1 cellular context compared by ENCODE assay signal in the genomic region with DNA sequence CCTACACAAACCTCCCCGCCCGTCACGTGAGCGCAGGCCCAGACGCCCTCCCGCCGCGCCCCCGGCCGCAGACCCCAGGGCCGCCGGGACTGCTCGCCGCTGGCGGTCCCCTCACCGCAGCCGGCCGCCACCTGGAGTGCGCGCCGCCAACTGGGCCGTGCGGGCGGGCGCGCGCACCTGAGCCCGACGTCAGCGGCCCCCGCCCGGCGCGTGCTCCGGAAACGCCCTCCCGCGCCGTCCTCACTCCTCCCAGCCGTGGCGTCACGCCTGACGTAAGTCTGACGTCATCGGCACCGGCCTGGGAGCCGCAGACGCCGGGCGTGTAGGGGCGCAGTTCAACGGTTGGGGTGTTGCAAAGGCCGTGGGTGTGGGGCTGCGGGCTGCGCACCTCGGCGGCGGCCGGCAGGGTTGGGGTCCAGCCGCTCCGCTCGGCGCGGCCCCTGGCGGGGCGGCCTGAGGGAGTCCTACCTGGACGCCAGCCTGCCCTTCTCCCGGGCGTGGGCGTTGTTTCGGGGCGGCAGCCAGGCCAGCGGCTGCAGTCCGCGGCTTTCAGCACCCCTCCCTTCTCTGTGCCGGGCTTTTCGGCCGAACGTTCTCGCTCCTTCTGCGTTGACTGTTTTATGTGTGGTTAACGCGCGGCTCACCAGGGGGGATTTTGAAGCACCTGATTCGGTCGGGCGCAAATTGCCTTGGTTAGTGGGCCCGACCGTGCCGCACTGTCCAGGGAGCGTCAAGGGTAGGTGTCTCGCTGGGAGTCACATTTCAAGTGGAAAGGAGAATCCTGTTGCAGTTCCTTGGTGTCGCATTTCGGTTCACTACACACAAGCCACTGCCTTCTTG.
TF ChIP-seq lines count a peak whose summit lies in the region.

A gene (minus strand): TSS at position 155 of the 840 bp plus-strand sequence. CDS start 956 bp downstream, outside the sequence.

TF ChIP-seq in GM12878, 131 proteins besides CTCF, POLR2A, EP300 and RAD21 (continued from another document and continues in another):
- TF ChIP-seq, protein P1, sequence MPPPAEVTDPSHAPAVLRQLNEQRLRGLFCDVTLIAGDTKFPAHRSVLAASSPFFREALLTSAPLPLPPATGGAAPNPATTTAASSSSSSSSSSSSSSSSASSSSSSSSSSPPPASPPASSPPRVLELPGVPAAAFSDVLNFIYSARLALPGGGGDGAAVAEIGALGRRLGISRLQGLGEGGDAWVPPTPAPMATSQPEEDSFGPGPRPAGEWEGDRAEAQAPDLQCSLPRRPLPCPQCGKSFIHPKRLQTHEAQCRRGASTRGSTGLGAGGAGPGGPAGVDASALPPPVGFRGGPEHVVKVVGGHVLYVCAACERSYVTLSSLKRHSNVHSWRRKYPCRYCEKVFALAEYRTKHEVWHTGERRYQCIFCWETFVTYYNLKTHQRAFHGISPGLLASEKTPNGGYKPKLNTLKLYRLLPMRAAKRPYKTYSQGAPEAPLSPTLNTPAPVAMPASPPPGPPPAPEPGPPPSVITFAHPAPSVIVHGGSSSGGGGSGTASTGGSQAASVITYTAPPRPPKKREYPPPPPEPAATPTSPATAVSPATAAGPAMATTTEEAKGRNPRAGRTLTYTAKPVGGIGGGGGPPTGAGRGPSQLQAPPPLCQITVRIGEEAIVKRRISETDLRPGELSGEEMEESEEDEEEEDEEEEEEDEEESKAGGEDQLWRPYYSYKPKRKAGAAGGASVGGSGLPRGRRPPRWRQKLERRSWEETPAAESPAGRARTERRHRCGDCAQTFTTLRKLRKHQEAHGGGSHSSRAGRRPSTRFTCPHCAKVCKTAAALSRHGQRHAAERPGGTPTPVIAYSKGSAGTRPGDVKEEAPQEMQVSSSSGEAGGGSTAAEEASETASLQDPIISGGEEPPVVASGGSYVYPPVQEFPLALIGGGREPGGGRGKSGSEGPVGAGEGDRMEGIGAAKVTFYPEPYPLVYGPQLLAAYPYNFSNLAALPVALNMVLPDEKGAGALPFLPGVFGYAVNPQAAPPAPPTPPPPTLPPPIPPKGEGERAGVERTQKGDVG (CRISPR knock-in tag; IDR thresholded peaks at IDR 0.05): peak; percentile 69; the same call in 1 of the 2 replicates
- TF ChIP-seq, protein P2, sequence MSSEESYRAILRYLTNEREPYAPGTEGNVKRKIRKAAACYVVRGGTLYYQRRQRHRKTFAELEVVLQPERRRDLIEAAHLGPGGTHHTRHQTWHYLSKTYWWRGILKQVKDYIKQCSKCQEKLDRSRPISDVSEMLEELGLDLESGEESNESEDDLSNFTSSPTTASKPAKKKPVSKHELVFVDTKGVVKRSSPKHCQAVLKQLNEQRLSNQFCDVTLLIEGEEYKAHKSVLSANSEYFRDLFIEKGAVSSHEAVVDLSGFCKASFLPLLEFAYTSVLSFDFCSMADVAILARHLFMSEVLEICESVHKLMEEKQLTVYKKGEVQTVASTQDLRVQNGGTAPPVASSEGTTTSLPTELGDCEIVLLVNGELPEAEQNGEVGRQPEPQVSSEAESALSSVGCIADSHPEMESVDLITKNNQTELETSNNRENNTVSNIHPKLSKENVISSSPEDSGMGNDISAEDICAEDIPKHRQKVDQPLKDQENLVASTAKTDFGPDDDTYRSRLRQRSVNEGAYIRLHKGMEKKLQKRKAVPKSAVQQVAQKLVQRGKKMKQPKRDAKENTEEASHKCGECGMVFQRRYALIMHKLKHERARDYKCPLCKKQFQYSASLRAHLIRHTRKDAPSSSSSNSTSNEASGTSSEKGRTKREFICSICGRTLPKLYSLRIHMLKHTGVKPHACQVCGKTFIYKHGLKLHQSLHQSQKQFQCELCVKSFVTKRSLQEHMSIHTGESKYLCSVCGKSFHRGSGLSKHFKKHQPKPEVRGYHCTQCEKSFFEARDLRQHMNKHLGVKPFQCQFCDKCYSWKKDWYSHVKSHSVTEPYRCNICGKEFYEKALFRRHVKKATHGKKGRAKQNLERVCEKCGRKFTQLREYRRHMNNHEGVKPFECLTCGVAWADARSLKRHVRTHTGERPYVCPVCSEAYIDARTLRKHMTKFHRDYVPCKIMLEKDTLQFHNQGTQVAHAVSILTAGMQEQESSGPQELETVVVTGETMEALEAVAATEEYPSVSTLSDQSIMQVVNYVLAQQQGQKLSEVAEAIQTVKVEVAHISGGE (CRISPR knock-in tag; IDR thresholded peaks at IDR 0.05): no peak
- TF ChIP-seq CBX3 (IDR thresholded peaks at IDR 0.05; ENCODE audit: borderline replicate concordance, low read depth) (no peak), MYB (IDR thresholded peaks at IDR 0.05; ENCODE audit: borderline replicate concordance, low read depth, low read length) (peak; percentile 65; the same call in 1 of the 2 replicates), TCF3 (IDR thresholded peaks at IDR 0.05; ENCODE audit: borderline replicate concordance, insufficient read depth, low read depth, low read length) (peak; percentile 77; the same call in 1 of the 2 replicates), HDAC2 (IDR thresholded peaks at IDR 0.05) (no peak), FOS (IDR thresholded peaks at IDR 0.05; ENCODE audit: borderline replicate concordance, extremely low read depth, insufficient read length) (no peak), CHD2 (IDR thresholded peaks at IDR 0.05; ENCODE audit: borderline replicate concordance, low read depth, low read length) (peak; percentile 88), NBN (IDR thresholded peaks at IDR 0.05) (peak; percentile 93), SP1 (IDR thresholded peaks at IDR 0.05; ENCODE audit: low read depth, low read length) (peak; percentile 84), SIX5 (IDR thresholded peaks at IDR 0.05; ENCODE audit: low read depth, low read length, severe bottlenecking) (no peak), RB1 (IDR thresholded peaks at IDR 0.05; ENCODE audit: borderline replicate concordance) (0 out of 2 replicates have a peak, but pooled peaks have one; percentile 44), ZNF207 (IDR thresholded peaks at IDR 0.05; ENCODE audit: borderline replicate concordance) (peak; percentile 77; the same call in 1 of the 2 replicates), SUPT20H (IDR thresholded peaks at IDR 0.05; ENCODE audit: borderline replicate concordance, control insufficient read depth, low read depth, low read length) (no peak), KAT2A (conservative IDR thresholded peaks at IDR 0.05; ENCODE audit: control insufficient read depth, low read depth, low read length) (no peak), SUZ12 (IDR thresholded peaks at IDR 0.05; ENCODE audit: unreplicated experiment) (no peak), TCF12 (IDR thresholded peaks at IDR 0.05; ENCODE audit: low read depth, low read length) (peak; percentile 55; the same call in 1 of the 2 replicates), TCF7 (IDR thresholded peaks at IDR 0.05; ENCODE audit: borderline replicate concordance) (no peak), PAX5 (IDR thresholded peaks at IDR 0.05; ENCODE audit: borderline replicate concordance, low read depth, low read length) (peak; percentile 69; the same call in 1 of the 2 replicates), RAD51 (IDR thresholded peaks at IDR 0.05) (no peak), NR2C2 (IDR thresholded peaks at IDR 0.05; ENCODE audit: borderline replicate concordance, control insufficient read depth, insufficient read length, low read depth) (no peak), RUNX3 (IDR thresholded peaks at IDR 0.05; ENCODE audit: low read length) (peak; percentile 88), TARDBP (IDR thresholded peaks at IDR 0.05; ENCODE audit: borderline replicate concordance) (no peak), NFXL1 (IDR thresholded peaks at IDR 0.05; ENCODE audit: borderline replicate concordance) (no peak), MTA3 (IDR thresholded peaks at IDR 0.05; ENCODE audit: borderline replicate concordance, low read length) (no peak), HDAC6 (IDR thresholded peaks at IDR 0.05; ENCODE audit: unreplicated experiment) (no peak), YBX1 (IDR thresholded peaks at IDR 0.05) (no peak)
- TF ChIP-seq, protein P3, sequence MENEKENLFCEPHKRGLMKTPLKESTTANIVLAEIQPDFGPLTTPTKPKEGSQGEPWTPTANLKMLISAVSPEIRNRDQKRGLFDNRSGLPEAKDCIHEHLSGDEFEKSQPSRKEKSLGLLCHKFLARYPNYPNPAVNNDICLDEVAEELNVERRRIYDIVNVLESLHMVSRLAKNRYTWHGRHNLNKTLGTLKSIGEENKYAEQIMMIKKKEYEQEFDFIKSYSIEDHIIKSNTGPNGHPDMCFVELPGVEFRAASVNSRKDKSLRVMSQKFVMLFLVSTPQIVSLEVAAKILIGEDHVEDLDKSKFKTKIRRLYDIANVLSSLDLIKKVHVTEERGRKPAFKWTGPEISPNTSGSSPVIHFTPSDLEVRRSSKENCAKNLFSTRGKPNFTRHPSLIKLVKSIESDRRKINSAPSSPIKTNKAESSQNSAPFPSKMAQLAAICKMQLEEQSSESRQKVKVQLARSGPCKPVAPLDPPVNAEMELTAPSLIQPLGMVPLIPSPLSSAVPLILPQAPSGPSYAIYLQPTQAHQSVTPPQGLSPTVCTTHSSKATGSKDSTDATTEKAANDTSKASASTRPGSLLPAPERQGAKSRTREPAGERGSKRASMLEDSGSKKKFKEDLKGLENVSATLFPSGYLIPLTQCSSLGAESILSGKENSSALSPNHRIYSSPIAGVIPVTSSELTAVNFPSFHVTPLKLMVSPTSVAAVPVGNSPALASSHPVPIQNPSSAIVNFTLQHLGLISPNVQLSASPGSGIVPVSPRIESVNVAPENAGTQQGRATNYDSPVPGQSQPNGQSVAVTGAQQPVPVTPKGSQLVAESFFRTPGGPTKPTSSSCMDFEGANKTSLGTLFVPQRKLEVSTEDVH (IDR thresholded peaks at IDR 0.05; ENCODE audit: low read depth, partially characterized antibody): no peak
- TF ChIP-seq, protein P4, sequence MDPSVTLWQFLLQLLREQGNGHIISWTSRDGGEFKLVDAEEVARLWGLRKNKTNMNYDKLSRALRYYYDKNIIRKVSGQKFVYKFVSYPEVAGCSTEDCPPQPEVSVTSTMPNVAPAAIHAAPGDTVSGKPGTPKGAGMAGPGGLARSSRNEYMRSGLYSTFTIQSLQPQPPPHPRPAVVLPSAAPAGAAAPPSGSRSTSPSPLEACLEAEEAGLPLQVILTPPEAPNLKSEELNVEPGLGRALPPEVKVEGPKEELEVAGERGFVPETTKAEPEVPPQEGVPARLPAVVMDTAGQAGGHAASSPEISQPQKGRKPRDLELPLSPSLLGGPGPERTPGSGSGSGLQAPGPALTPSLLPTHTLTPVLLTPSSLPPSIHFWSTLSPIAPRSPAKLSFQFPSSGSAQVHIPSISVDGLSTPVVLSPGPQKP (IDR thresholded peaks at IDR 0.05; ENCODE audit: low read depth, low read length): no peak; the same call in 1 of the 2 replicates
- TF ChIP-seq, protein P5, sequence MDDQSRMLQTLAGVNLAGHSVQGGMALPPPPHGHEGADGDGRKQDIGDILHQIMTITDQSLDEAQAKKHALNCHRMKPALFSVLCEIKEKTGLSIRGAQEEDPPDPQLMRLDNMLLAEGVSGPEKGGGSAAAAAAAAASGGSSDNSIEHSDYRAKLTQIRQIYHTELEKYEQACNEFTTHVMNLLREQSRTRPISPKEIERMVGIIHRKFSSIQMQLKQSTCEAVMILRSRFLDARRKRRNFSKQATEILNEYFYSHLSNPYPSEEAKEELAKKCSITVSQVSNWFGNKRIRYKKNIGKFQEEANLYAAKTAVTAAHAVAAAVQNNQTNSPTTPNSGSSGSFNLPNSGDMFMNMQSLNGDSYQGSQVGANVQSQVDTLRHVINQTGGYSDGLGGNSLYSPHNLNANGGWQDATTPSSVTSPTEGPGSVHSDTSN (IDR thresholded peaks at IDR 0.05; ENCODE audit: insufficient replicate concordance, low read depth, low read length): no peak
- TF ChIP-seq, protein P6, sequence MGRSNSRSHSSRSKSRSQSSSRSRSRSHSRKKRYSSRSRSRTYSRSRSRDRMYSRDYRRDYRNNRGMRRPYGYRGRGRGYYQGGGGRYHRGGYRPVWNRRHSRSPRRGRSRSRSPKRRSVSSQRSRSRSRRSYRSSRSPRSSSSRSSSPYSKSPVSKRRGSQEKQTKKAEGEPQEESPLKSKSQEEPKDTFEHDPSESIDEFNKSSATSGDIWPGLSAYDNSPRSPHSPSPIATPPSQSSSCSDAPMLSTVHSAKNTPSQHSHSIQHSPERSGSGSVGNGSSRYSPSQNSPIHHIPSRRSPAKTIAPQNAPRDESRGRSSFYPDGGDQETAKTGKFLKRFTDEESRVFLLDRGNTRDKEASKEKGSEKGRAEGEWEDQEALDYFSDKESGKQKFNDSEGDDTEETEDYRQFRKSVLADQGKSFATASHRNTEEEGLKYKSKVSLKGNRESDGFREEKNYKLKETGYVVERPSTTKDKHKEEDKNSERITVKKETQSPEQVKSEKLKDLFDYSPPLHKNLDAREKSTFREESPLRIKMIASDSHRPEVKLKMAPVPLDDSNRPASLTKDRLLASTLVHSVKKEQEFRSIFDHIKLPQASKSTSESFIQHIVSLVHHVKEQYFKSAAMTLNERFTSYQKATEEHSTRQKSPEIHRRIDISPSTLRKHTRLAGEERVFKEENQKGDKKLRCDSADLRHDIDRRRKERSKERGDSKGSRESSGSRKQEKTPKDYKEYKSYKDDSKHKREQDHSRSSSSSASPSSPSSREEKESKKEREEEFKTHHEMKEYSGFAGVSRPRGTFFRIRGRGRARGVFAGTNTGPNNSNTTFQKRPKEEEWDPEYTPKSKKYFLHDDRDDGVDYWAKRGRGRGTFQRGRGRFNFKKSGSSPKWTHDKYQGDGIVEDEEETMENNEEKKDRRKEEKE (IDR thresholded peaks at IDR 0.05): 0 out of 2 replicates have a peak, but pooled peaks have one; percentile 31
- TF ChIP-seq, protein P7, sequence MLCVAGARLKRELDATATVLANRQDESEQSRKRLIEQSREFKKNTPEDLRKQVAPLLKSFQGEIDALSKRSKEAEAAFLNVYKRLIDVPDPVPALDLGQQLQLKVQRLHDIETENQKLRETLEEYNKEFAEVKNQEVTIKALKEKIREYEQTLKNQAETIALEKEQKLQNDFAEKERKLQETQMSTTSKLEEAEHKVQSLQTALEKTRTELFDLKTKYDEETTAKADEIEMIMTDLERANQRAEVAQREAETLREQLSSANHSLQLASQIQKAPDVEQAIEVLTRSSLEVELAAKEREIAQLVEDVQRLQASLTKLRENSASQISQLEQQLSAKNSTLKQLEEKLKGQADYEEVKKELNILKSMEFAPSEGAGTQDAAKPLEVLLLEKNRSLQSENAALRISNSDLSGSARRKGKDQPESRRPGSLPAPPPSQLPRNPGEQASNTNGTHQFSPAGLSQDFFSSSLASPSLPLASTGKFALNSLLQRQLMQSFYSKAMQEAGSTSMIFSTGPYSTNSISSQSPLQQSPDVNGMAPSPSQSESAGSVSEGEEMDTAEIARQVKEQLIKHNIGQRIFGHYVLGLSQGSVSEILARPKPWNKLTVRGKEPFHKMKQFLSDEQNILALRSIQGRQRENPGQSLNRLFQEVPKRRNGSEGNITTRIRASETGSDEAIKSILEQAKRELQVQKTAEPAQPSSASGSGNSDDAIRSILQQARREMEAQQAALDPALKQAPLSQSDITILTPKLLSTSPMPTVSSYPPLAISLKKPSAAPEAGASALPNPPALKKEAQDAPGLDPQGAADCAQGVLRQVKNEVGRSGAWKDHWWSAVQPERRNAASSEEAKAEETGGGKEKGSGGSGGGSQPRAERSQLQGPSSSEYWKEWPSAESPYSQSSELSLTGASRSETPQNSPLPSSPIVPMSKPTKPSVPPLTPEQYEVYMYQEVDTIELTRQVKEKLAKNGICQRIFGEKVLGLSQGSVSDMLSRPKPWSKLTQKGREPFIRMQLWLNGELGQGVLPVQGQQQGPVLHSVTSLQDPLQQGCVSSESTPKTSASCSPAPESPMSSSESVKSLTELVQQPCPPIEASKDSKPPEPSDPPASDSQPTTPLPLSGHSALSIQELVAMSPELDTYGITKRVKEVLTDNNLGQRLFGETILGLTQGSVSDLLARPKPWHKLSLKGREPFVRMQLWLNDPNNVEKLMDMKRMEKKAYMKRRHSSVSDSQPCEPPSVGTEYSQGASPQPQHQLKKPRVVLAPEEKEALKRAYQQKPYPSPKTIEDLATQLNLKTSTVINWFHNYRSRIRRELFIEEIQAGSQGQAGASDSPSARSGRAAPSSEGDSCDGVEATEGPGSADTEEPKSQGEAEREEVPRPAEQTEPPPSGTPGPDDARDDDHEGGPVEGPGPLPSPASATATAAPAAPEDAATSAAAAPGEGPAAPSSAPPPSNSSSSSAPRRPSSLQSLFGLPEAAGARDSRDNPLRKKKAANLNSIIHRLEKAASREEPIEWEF (IDR thresholded peaks at IDR 0.05; ENCODE audit: insufficient replicate concordance, low read depth, low read length): no peak
